ENCODE assay signal across 20 cellular contexts in the genomic region with DNA sequence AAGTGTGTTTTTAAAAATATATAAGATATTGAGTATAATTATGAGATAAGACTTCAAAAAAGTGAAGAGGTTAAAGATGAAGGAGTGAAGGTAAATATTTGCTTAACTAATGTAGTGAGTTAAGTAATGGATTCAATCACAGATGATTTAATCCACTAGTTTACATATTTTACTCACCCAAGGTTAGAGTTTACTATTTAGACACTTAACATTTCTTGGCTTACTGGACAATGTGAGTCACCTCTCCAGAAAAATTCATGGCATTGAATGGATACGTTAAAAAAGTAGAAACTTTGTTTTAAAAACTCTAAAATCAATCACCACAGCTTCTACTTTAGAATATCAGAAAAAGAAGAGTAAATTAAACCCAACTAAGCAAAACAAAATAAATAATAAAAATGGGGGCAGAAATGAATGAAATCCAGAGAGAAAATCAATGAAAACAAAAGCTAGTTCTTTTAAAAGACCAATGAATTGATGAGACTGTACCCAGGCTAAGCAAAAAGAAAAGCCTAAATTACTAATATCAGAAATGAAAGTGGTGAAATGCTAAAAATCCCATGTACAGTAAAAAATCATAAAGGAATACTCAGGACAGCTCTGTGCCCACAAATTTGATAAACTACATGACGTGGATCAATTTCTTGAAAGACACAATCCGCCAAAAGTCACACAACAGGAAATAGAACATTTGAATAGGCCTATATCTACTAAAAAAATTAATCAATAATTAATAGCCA. TPM values are rescaled to one million over a fixed set of nuclear protein-coding genes. Genes with fewer than 3 reads are reported as not detected.
DNase-seq lines count a peak whose midpoint lies in the region; ATAC-seq, FAIRE-seq and TF ChIP-seq lines count a peak whose summit lies in the region.
"Had no signal": no experiment of that assay in that cellular context is flagged by ENCODE, and none has a peak within 500 bp of the region (broad histone marks: within the 10 kb centered on the region; RNA-seq: fewer than 3 reads in every experiment).

No MANE protein-coding gene starts in this region.

- peaks cover 4% of the 10 kb centered on the region for H3K36me3 Mint-ChIP-seq in activated T-cell treated with anti-CD3 and anti-CD28 coated beads, Interleukin-2, amount 50 U/mL, for 24 hours (ENCODE audit: low read depth)
- H3K36me3 Mint-ChIP-seq in activated T-cell treated with anti-CD3 and anti-CD28 coated beads, Interleukin-2, amount 50 U/mL, for 4 hours (ENCODE audit: insufficient read depth), result no peaks in the 10 kb centered on the region
- H3K36me3 Mint-ChIP-seq: CD14-positive monocyte; CD4-positive, alpha-beta memory T cell had no signal

- H3K27ac ChIP-seq in GM23248 (no peak overlapping the region), SK-N-MC (0 out of 2 replicates have a peak overlapping the region, but pooled peaks have one; percentile 60), left lung (no peak overlapping the region), ascending aorta (no peak overlapping the region)
- H3K27ac ChIP-seq: BLaER1 had no signal

- no peak overlapping the region for H3K4me3 Mint-ChIP-seq in activated T-cell treated with anti-CD3 and anti-CD28 coated beads, Interleukin-2, amount 50 U/mL, for 24 hours
- H3K4me3 Mint-ChIP-seq in activated T-cell treated with anti-CD3 and anti-CD28 coated beads, Interleukin-2, amount 50 U/mL, for 4 hours, result no peak overlapping the region
- H3K4me3 Mint-ChIP-seq: CD14-positive monocyte had no signal

- in situ Hi-C loops in GM23248 (cut with MboI), result no loop called here

- WGBS in GM23248 (ENCODE audit: low coverage in 1 of 2, low lambda C conversion rate in 2 of 2, missing lambda C conversion rate in 2 of 2), 2 experiments, result 89 to 95% methylated on average over 3 of the region's 3 CpGs

- H3K4me1 ChIP-seq in GM23248 (ENCODE audit: insufficient read depth) (peaks cover 6% of the 10 kb centered on the region; the same call in 1 of the 2 replicates), left lung (peaks cover 7 to 12% of the 10 kb centered on the region in 2 donors), ascending aorta (no peaks in the 10 kb centered on the region)
- H3K4me1 ChIP-seq: BLaER1 had no signal

- H3K27me3 ChIP-seq in GM23248 (replicated peaks; ENCODE audit: insufficient read depth) (no peaks in the 10 kb centered on the region), bronchial epithelial cell (ENCODE audit: control insufficient read depth, insufficient read depth, low read length) (no peaks in the 10 kb centered on the region), left lung (peaks cover 0 to 4% of the 10 kb centered on the region in 2 donors), ascending aorta (no peaks in the 10 kb centered on the region)
- H3K27me3 ChIP-seq: BLaER1 had no signal

- peak overlapping the region; percentile 31 for H3K27ac Mint-ChIP-seq in activated T-cell treated with anti-CD3 and anti-CD28 coated beads, Interleukin-2, amount 50 U/mL, for 24 hours
- H3K27ac Mint-ChIP-seq: H9 had no signal

- H3K9ac ChIP-seq in GM23248, result no peak overlapping the region
- H3K9ac ChIP-seq in SK-N-MC (ENCODE audit: insufficient read length), result no peak overlapping the region
- H3K9ac ChIP-seq: BLaER1 had no signal

- intact Hi-C loops in left lung (cut with DNase I) (no loop called here), ascending aorta (cut with DNase I) (no loop called here)

- peaks cover 5% of the 10 kb centered on the region for H3K9me3 Mint-ChIP-seq in activated T-cell treated with anti-CD3 and anti-CD28 coated beads, Interleukin-2, amount 50 U/mL, for 24 hours
- H3K9me3 Mint-ChIP-seq in activated T-cell treated with anti-CD3 and anti-CD28 coated beads, Interleukin-2, amount 50 U/mL, for 4 hours, result peaks cover 7% of the 10 kb centered on the region

- no peak overlapping the region for H2AFZ ChIP-seq in GM23248

- H4K20me1 ChIP-seq in GM23248 (ENCODE audit: insufficient read depth), result no peaks in the 10 kb centered on the region
- H4K20me1 ChIP-seq: BLaER1 had no signal

- peaks cover 57% of the 10 kb centered on the region for H3K27me3 Mint-ChIP-seq in activated T-cell treated with anti-CD3 and anti-CD28 coated beads, Interleukin-2, amount 50 U/mL, for 24 hours
- peaks cover 39% of the 10 kb centered on the region for H3K27me3 Mint-ChIP-seq in activated T-cell treated with anti-CD3 and anti-CD28 coated beads, Interleukin-2, amount 50 U/mL, for 4 hours (ENCODE audit: low read depth)

- H3K4me3 ChIP-seq in GM23248, result no peak overlapping the region
- H3K4me3 ChIP-seq in SK-N-MC, result no peak overlapping the region
- H3K4me3 ChIP-seq in bronchial epithelial cell (ENCODE audit: low read depth, low read length), result no peak overlapping the region
- H3K4me3 ChIP-seq in left lung, result no peak overlapping the region
- no peak overlapping the region for H3K4me3 ChIP-seq in ascending aorta
- H3K4me3 ChIP-seq: BLaER1 had no signal

- FAIRE-seq in bronchial epithelial cell (lab: Jason Lieb, UNC), result no peak
- FAIRE-seq: H1 had no signal

- no peaks in the 10 kb centered on the region for H3K79me2 ChIP-seq in GM23248 (ENCODE audit: insufficient read depth)

- ATAC-seq in activated T-cell treated with anti-CD3 and anti-CD28 coated beads, Interleukin-2, amount 50 U/mL, for 4 hours, result no peak
- no peak for ATAC-seq in left lung

- H3K4me1 Mint-ChIP-seq in activated T-cell treated with anti-CD3 and anti-CD28 coated beads, Interleukin-2, amount 50 U/mL, for 24 hours (ENCODE audit: low read depth), result peaks cover 40% of the 10 kb centered on the region
- H3K4me1 Mint-ChIP-seq in activated T-cell treated with anti-CD3 and anti-CD28 coated beads, Interleukin-2, amount 50 U/mL, for 4 hours (ENCODE audit: low read depth), result peaks cover 36% of the 10 kb centered on the region

- H3K4me2 ChIP-seq in GM23248 (ENCODE audit: unreplicated experiment), result no peak overlapping the region
- H3K4me2 ChIP-seq: BLaER1 had no signal

- DNase-seq in activated T-cell treated with anti-CD3 and anti-CD28 coated beads, Interleukin-2, amount 50 U/mL, for 24 hours, result no peak
- no peak for DNase-seq in activated T-cell treated with anti-CD3 and anti-CD28 coated beads, Interleukin-2, amount 50 U/mL, for 4 hours
- peak; percentile 30 for DNase-seq in GM23248
- DNase-seq in SK-N-MC (ENCODE audit: low read depth, low spot score), result no peak
- peak; percentile 46 for DNase-seq in bronchial epithelial cell (ENCODE audit: low read depth)
- no peak for DNase-seq in left lung
- no peak for DNase-seq in HuH-7 (ENCODE audit: low spot score)
- no peak for DNase-seq in ascending aorta (ENCODE audit: low spot score in 2 of 2)
- DNase-seq: 8988T; CD4-positive, alpha-beta memory T cell; DMS153; DMS79; GDM1; H9 had no signal

- H3K9me2 ChIP-seq in GM23248 (ENCODE audit: insufficient read depth), result no peaks in the 10 kb centered on the region

- H3K9me3 ChIP-seq in GM23248 (ENCODE audit: low read depth), result no peaks in the 10 kb centered on the region
- H3K9me3 ChIP-seq in SK-N-MC (ENCODE audit: low read depth, low read length), result no peaks in the 10 kb centered on the region
- H3K9me3 ChIP-seq in left lung, result no peaks in the 10 kb centered on the region
- H3K9me3 ChIP-seq in ascending aorta, result no peaks in the 10 kb centered on the region

- H3K36me3 ChIP-seq in GM23248 (ENCODE audit: low read depth) (no peaks in the 10 kb centered on the region), SK-N-MC (ENCODE audit: insufficient read depth, low read length) (peaks cover 4% of the 10 kb centered on the region; the same call in 1 of the 2 replicates), bronchial epithelial cell (ENCODE audit: control insufficient read depth, insufficient read depth, low read length) (no peaks in the 10 kb centered on the region), left lung (no peaks in the 10 kb centered on the region), ascending aorta (no peaks in the 10 kb centered on the region)
- H3K36me3 ChIP-seq: BLaER1 had no signal

- TF ChIP-seq CTCF in bronchial epithelial cell (IDR thresholded peaks at IDR 0.05; ENCODE audit: insufficient read depth, low read length, severe bottlenecking), result no peak
- TF ChIP-seq CTCF in left lung (IDR thresholded peaks at IDR 0.05), result no peak
- TF ChIP-seq CTCF in ascending aorta (IDR thresholded peaks at IDR 0.05), result no peak

- H3F3A ChIP-seq in GM23248 (ENCODE audit: insufficient read depth), result no peaks in the 10 kb centered on the region

RNA-seq across cellular contexts. Expression of gene HMSD, which starts 1.9 kb away (rescaled TPM):
- 1 to 10 TPM; 3.0 to 9.5 (median 6.8) TPM for total RNA-seq in activated T-cell treated with anti-CD3 and anti-CD28 coated beads, Interleukin-2, amount 50 U/mL, for 4 hours
- not detected in 2 replicates for total RNA-seq in GM23248 (2014; rRNA removed; shearing (Covaris generic))
- 0.83 TPM in 1 of 2 replicates, not detected in the other for polyA plus RNA-seq in GM23248 (2016; fragmentation: Nextera tagmentation; extraction: Ambion mirVana)
- total RNA-seq in bronchial epithelial cell (0.13 and 0.26 TPM in 2 replicates), left lung (10 to 100 TPM in 1 of 2 donors, 1 to 10 TPM in 1; 4.7 to 10.8 TPM), ascending aorta (not detected)
- total RNA-seq: HT-29 had no signal
- polyA plus RNA-seq: CD14-positive monocyte; CD4-positive, alpha-beta memory T cell had no signal

RNA-seq across cellular contexts. Expression of gene SERPINB8, which starts 22.7 kb away (rescaled TPM):
- total RNA-seq in activated T-cell treated with anti-CD3 and anti-CD28 coated beads, Interleukin-2, amount 50 U/mL, for 4 hours, result 10 to 100 TPM; 17.0 to 22.6 (median 17.4) TPM
- 21.2 and 25.3 TPM in 2 replicates for total RNA-seq in GM23248 (2014; rRNA removed; shearing (Covaris generic))
- 57.3 and 61.7 TPM in 2 replicates for polyA plus RNA-seq in GM23248 (2016; fragmentation: Nextera tagmentation; extraction: Ambion mirVana)
- total RNA-seq in bronchial epithelial cell (27.9 and 64.8 TPM in 2 replicates), left lung (10 to 100 TPM; 16.9 to 26.7 TPM), ascending aorta (4.5 TPM)

RNA-seq across cellular contexts. Expression of gene SERPINB10, which starts 39.5 kb away (rescaled TPM):
- total RNA-seq in activated T-cell treated with anti-CD3 and anti-CD28 coated beads, Interleukin-2, amount 50 U/mL, for 4 hours, result under 1 TPM in 1 of 3 donors, not detected in 2; 0.27 TPM
- total RNA-seq in GM23248 (2014; rRNA removed; shearing (Covaris generic)), result not detected in 2 replicates
- polyA plus RNA-seq in GM23248 (2016; fragmentation: Nextera tagmentation; extraction: Ambion mirVana), result not detected in 2 replicates
- total RNA-seq in bronchial epithelial cell (under 0.01 and 0.79 TPM in 2 replicates), left lung (under 1 TPM in 1 of 2 donors, not detected in 1; 0.58 TPM), ascending aorta (not detected)
- total RNA-seq: A673; CD4-positive, alpha-beta memory T cell; H1; H9; HT-29 had no signal
- polyA plus RNA-seq: AG04450; CD4-positive, alpha-beta memory T cell; H1 had no signal

RNA-seq across cellular contexts. Expression of gene SERPINB2, which starts 59.7 kb away (rescaled TPM):
- 1 to 10 TPM in 2 of 3 donors, under 1 TPM in 1; 0.78 to 1.5 (median 1.2) TPM for total RNA-seq in activated T-cell treated with anti-CD3 and anti-CD28 coated beads, Interleukin-2, amount 50 U/mL, for 4 hours
- total RNA-seq in GM23248 (2014; rRNA removed; shearing (Covaris generic)), result 6.1 and 13.0 TPM in 2 replicates
- polyA plus RNA-seq in GM23248 (2016; fragmentation: Nextera tagmentation; extraction: Ambion mirVana), result 10.6 and 10.7 TPM in 2 replicates
- total RNA-seq in bronchial epithelial cell (50.5 and 64.6 TPM in 2 replicates), left lung (1 to 10 TPM; 1.1 to 3.5 TPM), ascending aorta (not detected)
- total RNA-seq: H1, H9, HT-29 had no signal
- polyA plus RNA-seq: CD4-positive, alpha-beta memory T cell; H1 had no signal

Comparison
In these comparisons a context has a peak if more than half of its experiments do, and no peak if none do; other contexts are left out.
1. DNase-seq: peak in GM23248 (single experiment) and bronchial epithelial cell (single experiment); none in activated T-cell treated with anti-CD3 and anti-CD28 coated beads, Interleukin-2, amount 50 U/mL, for 24 hours (single experiment), activated T-cell treated with anti-CD3 and anti-CD28 coated beads, Interleukin-2, amount 50 U/mL, for 4 hours (single experiment), SK-N-MC (single experiment), left lung (0 of 2), HuH-7 (single experiment) and ascending aorta (0 of 2).